ENCODE assay signal across 11 cellular contexts in genomic region chr11:12126352-12127019, GRCh38. TPM values are rescaled to one million over a fixed set of nuclear protein-coding genes. Genes with fewer than 3 reads are reported as not detected.
DNase-seq lines count a peak whose midpoint lies in the region; ATAC-seq, FAIRE-seq and TF ChIP-seq lines count a peak whose summit lies in the region.
"Had no signal": no experiment of that assay in that cellular context is flagged by ENCODE, and none has a peak within 500 bp of the region (broad histone marks: within the 10 kb centered on the region; RNA-seq: fewer than 3 reads in every experiment).

No MANE protein-coding gene starts in this region.

- H3K36me3 ChIP-seq in CD4-positive, alpha-beta memory T cell (ENCODE audit: insufficient read depth, low read length) = no peaks in the 10 kb centered on the region
- no peaks in the 10 kb centered on the region for H3K36me3 ChIP-seq in Loucy (ENCODE audit: insufficient read depth, low read length)
- no peaks in the 10 kb centered on the region for H3K36me3 ChIP-seq in mucosa of descending colon (ENCODE audit: low read depth)
- H3K36me3 ChIP-seq in kidney (ENCODE audit: control insufficient read depth in 1 of 2, insufficient read depth in 2 of 2, low read length in 2 of 2) = no peaks in the 10 kb centered on the region

- no peaks in the 10 kb centered on the region for H3K79me2 ChIP-seq in Loucy (ENCODE audit: insufficient read depth, low read length)

- no peaks in the 10 kb centered on the region for H3K9me3 ChIP-seq in CD4-positive, alpha-beta memory T cell (ENCODE audit: control insufficient read depth in 1 of 2, low read length in 2 of 2)
- H3K9me3 ChIP-seq in Loucy (ENCODE audit: insufficient read depth, low read depth, low read length) (no peaks in the 10 kb centered on the region), mucosa of descending colon (no peaks in the 10 kb centered on the region), kidney (ENCODE audit: control insufficient read depth in 1 of 2, low read length in 2 of 2) (no peaks in the 10 kb centered on the region)

- POLR2A ChIA-PET in CD4-positive, alpha-beta memory T cell (lab: Charles Lee; ENCODE audit: partially characterized antibody) = no interaction called here

- intact Hi-C loops in CD4-positive, alpha-beta memory T cell (cut with micrococcal nuclease) = no loop called here
- intact Hi-C loops in mucosa of descending colon (cut with DNase I, micrococcal nuclease) (no loop called here), kidney (cut with DNase I) (no loop called here)

- H3K27ac Mint-ChIP-seq in CD4-positive, alpha-beta memory T cell = peak overlapping the region in 4 of 7 donors; percentile 12 to 62 (median 32)
- H3K27ac Mint-ChIP-seq: memory B cell had no signal

- H4K20me1 ChIP-seq in Loucy (ENCODE audit: insufficient read depth, low read length, poor library complexity, severe bottlenecking) = no peaks in the 10 kb centered on the region

- TF ChIP-seq CTCF in Loucy (conservative IDR thresholded peaks at IDR 0.05; ENCODE audit: low read length) (peak; percentile 43), cardiac fibroblast (IDR thresholded peaks at IDR 0.05; ENCODE audit: low read depth, low read length) (no peak), mucosa of descending colon (IDR thresholded peaks at IDR 0.05) (no peak), kidney (IDR thresholded peaks at IDR 0.05; ENCODE audit: borderline replicate concordance, extremely low read depth, insufficient read depth) (no peak)

- H2AFZ ChIP-seq in Loucy (ENCODE audit: low read length) = no peak overlapping the region

- H3K9me2 ChIP-seq in Loucy (replicated peaks; ENCODE audit: low read depth, low read length) = no peaks in the 10 kb centered on the region

- peaks cover 0 to 6% of the 10 kb centered on the region in 2 donors for H3K36me3 Mint-ChIP-seq in CD4-positive, alpha-beta memory T cell
- H3K36me3 Mint-ChIP-seq: memory B cell had no signal

- H3K4me2 ChIP-seq in Loucy (ENCODE audit: low read depth, low read length, poor library complexity, severe bottlenecking) = no peak overlapping the region

- no peaks in the 10 kb centered on the region for H3K27me3 Mint-ChIP-seq in CD4-positive, alpha-beta memory T cell

- no peak overlapping the region for H3K4me3 ChIP-seq in CD4-positive, alpha-beta memory T cell (ENCODE audit: low read length in 2 of 2)
- no peak overlapping the region for H3K4me3 ChIP-seq in Loucy (ENCODE audit: low read length, poor library complexity, severe bottlenecking)
- no peak overlapping the region for H3K4me3 ChIP-seq in cardiac fibroblast (replicated peaks in 1 of 2; ENCODE audit: low read depth in 2 of 2, low read length in 2 of 2)
- H3K4me3 ChIP-seq in mucosa of descending colon = no peak overlapping the region
- H3K4me3 ChIP-seq in kidney (ENCODE audit: low read length in 2 of 2) = no peak overlapping the region

- DNase-seq in CD4-positive, alpha-beta memory T cell = no peak
- DNase-seq in cardiac fibroblast (ENCODE audit: low read depth in 2 of 2) = peak; percentile 76 to 93
- no peak for DNase-seq in mucosa of descending colon
- DNase-seq in NCI-H146 (lab: John Stamatoyannopoulos, UW) = no peak
- no peak for DNase-seq in COLO668 (lab: John Stamatoyannopoulos, UW; ENCODE audit: unreplicated experiment)
- DNase-seq in kidney = no peak
- DNase-seq: NCI-H1417 had no signal

- peak; percentile 52 for ATAC-seq in mucosa of descending colon
- ATAC-seq in GM21723 (IDR thresholded peaks at IDR 0.05; ENCODE audit: unreplicated experiment) = no peak

- H3K27me3 ChIP-seq in CD4-positive, alpha-beta memory T cell (ENCODE audit: insufficient read depth, low read length) = no peaks in the 10 kb centered on the region
- H3K27me3 ChIP-seq in Loucy (ENCODE audit: insufficient read depth, low read length, poor library complexity, severe bottlenecking) = no peaks in the 10 kb centered on the region

- H3K9me3 Mint-ChIP-seq in CD4-positive, alpha-beta memory T cell = peaks cover 0 to 2% (median 0%) of the 10 kb centered on the region in 8 donors
- H3K9me3 Mint-ChIP-seq: memory B cell had no signal

- peaks cover 18 to 34% (median 24%) of the 10 kb centered on the region in 4 donors for H3K4me1 Mint-ChIP-seq in CD4-positive, alpha-beta memory T cell

- no peak overlapping the region for H3K9ac ChIP-seq in Loucy (ENCODE audit: low read depth, low read length, poor library complexity, severe bottlenecking)
- H3K9ac ChIP-seq in kidney (ENCODE audit: low read length in 2 of 2) = no peak overlapping the region

- CTCF ChIA-PET in CD4-positive, alpha-beta memory T cell (lab: Charles Lee; ENCODE audit: partially characterized antibody) = interaction anchor here (1.2 kb wide), 1 partner anchor 14 kb away, joined by 3 read pairs; no protein-coding TSS in a partner anchor

- FAIRE-seq in kidney (lab: Jason Lieb, UNC) = no peak
- FAIRE-seq: TTC549 had no signal

- H3F3A ChIP-seq in Loucy (ENCODE audit: low read depth) = no peaks in the 10 kb centered on the region

- no peak overlapping the region for H3K27ac ChIP-seq in CD4-positive, alpha-beta memory T cell (ENCODE audit: low read depth, low read length)
- H3K27ac ChIP-seq in kidney (ENCODE audit: low read depth in 2 of 2, low read length in 2 of 2) = no peak overlapping the region

- H3K4me3 Mint-ChIP-seq in CD4-positive, alpha-beta memory T cell = no peak overlapping the region
- H3K4me3 Mint-ChIP-seq: memory B cell had no signal

- H3K4me1 ChIP-seq in CD4-positive, alpha-beta memory T cell (ENCODE audit: insufficient read depth, low read length) = peaks cover 24% of the 10 kb centered on the region
- H3K4me1 ChIP-seq in Loucy (ENCODE audit: insufficient read depth, low read length, poor library complexity, severe bottlenecking) = peaks cover 33% of the 10 kb centered on the region
- peaks cover 32% of the 10 kb centered on the region for H3K4me1 ChIP-seq in mucosa of descending colon (ENCODE audit: low read depth)
- no peaks in the 10 kb centered on the region for H3K4me1 ChIP-seq in kidney (ENCODE audit: control insufficient read depth in 1 of 2, insufficient read depth in 1 of 2, low read depth in 1 of 2, low read length in 2 of 2)

RNA-seq across cellular contexts. Expression of gene MICAL2, which starts 16.1 kb away (rescaled TPM):
- total RNA-seq in CD4-positive, alpha-beta memory T cell = 10 to 100 TPM; 33.3 to 38.8 TPM
- polyA plus RNA-seq in CD4-positive, alpha-beta memory T cell = 10 to 100 TPM; 10.9 to 23.1 TPM
- total RNA-seq in mucosa of descending colon (100 to 1,000 TPM; 263 to 384 (median 312) TPM), kidney (64.5 TPM)
- polyA plus RNA-seq in kidney (ENCODE audit: insufficient read depth, low read depth, low replicate concordance) = 7.8 TPM

Comparison
In these comparisons a context has a peak if more than half of its experiments do, and no peak if none do; other contexts are left out.
1. DNase-seq: peak in cardiac fibroblast (2 of 2); none in CD4-positive, alpha-beta memory T cell (0 of 5), mucosa of descending colon (0 of 3), NCI-H146 (single experiment), COLO668 (single experiment) and kidney (single experiment).